1 cellular context compared by ENCODE assay signal in the genomic region with DNA sequence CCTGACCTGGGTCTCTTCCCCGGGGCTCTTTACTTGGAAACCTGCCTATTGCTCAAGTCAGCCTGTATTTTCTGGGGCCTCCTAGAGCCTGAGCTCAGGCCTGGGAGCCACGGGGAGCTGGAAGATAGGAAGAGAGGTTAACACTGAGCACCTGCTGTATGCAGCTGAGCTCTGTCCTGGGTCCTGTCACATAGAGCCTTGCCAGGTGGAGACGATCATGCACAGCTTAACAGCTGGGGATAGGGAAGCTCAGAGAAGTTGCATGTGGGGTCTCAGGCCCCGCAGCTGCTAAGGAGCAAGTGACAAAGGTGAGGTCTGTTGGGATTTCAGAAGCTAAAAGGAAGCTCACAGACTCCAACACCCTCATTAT.
A peak's percentile ranks its signal among the peaks of the same experiment; 100 is the strongest.
TF ChIP-seq lines count a peak whose summit lies in the region.

No MANE protein-coding gene starts in this region.

TF ChIP-seq in Ishikawa, 13 proteins besides CTCF, POLR2A, EP300 and RAD21:
- TF ChIP-seq, protein P1, sequence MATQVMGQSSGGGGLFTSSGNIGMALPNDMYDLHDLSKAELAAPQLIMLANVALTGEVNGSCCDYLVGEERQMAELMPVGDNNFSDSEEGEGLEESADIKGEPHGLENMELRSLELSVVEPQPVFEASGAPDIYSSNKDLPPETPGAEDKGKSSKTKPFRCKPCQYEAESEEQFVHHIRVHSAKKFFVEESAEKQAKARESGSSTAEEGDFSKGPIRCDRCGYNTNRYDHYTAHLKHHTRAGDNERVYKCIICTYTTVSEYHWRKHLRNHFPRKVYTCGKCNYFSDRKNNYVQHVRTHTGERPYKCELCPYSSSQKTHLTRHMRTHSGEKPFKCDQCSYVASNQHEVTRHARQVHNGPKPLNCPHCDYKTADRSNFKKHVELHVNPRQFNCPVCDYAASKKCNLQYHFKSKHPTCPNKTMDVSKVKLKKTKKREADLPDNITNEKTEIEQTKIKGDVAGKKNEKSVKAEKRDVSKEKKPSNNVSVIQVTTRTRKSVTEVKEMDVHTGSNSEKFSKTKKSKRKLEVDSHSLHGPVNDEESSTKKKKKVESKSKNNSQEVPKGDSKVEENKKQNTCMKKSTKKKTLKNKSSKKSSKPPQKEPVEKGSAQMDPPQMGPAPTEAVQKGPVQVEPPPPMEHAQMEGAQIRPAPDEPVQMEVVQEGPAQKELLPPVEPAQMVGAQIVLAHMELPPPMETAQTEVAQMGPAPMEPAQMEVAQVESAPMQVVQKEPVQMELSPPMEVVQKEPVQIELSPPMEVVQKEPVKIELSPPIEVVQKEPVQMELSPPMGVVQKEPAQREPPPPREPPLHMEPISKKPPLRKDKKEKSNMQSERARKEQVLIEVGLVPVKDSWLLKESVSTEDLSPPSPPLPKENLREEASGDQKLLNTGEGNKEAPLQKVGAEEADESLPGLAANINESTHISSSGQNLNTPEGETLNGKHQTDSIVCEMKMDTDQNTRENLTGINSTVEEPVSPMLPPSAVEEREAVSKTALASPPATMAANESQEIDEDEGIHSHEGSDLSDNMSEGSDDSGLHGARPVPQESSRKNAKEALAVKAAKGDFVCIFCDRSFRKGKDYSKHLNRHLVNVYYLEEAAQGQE (IDR thresholded peaks at IDR 0.05; ENCODE audit: low read depth), result peak; percentile 57
- TF ChIP-seq CREB1 (IDR thresholded peaks at IDR 0.05; ENCODE audit: low read depth), result no peak
- TF ChIP-seq TAF1 (IDR thresholded peaks at IDR 0.05; ENCODE audit: low read depth), result no peak
- TF ChIP-seq EGR1 (IDR thresholded peaks at IDR 0.05), result no peak
